ENCODE assay signal across 2 cellular contexts in the genomic region with DNA sequence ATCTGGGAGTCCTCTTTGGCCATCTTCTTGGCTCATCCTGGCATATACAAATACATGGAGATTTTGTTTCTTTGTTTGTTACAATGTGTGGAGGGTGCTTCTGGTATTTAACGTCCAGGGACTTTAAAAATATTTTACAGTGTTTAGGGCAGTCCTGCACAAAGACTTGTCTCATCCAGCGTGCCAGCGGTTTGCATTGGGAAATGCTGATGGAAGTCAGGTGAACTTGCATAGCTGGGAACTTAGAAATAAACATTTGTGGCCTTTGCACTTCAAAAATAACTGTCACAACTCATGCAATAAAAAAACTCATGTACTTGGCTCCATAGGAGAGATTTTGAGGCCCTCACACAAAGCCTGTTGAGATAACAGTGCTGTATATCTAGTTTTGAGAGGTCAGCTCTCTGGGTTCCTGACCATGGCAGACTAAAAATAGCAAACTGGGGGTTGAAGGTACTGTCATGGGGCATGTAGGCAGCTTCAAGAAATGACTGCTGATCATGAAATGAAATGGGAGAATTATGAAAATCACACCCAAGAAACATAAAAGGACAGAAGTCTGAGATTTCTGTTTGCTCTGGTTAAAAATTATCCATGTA.
TF ChIP-seq lines count a peak whose summit lies in the region.

No MANE protein-coding gene starts in this region.

TF ChIP-seq in K562, 482 proteins besides CTCF, POLR2A, EP300 and RAD21 (continues in another document):
- TF ChIP-seq ZNF584 (CRISPR knock-in tag; IDR thresholded peaks at IDR 0.05; ENCODE audit: low read depth) = no peak
- TF ChIP-seq NFRKB (IDR thresholded peaks at IDR 0.05; ENCODE audit: low read depth) = no peak
- TF ChIP-seq TCFL5 (CRISPR knock-in tag; conservative IDR thresholded peaks at IDR 0.05) = no peak
- TF ChIP-seq MEF2A (IDR thresholded peaks at IDR 0.05; ENCODE audit: control insufficient read depth, low read depth, low read length) = peak; percentile 79; the same call in 1 of the 2 replicates
- no peak for TF ChIP-seq MECOM (CRISPR knock-in tag; IDR thresholded peaks at IDR 0.05)
- TF ChIP-seq SREBF2 (CRISPR knock-in tag; IDR thresholded peaks at IDR 0.05) = no peak
- no peak for TF ChIP-seq CREM (IDR thresholded peaks at IDR 0.05; ENCODE audit: low read depth)
- no peak for TF ChIP-seq NR1H2 (CRISPR knock-in tag; IDR thresholded peaks at IDR 0.05)
- TF ChIP-seq, protein P1, sequence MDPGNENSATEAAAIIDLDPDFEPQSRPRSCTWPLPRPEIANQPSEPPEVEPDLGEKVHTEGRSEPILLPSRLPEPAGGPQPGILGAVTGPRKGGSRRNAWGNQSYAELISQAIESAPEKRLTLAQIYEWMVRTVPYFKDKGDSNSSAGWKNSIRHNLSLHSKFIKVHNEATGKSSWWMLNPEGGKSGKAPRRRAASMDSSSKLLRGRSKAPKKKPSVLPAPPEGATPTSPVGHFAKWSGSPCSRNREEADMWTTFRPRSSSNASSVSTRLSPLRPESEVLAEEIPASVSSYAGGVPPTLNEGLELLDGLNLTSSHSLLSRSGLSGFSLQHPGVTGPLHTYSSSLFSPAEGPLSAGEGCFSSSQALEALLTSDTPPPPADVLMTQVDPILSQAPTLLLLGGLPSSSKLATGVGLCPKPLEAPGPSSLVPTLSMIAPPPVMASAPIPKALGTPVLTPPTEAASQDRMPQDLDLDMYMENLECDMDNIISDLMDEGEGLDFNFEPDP (CRISPR knock-in tag; IDR thresholded peaks at IDR 0.05) = no peak
- TF ChIP-seq CCNT2 (IDR thresholded peaks at IDR 0.05; ENCODE audit: borderline replicate concordance, extremely low read depth, insufficient read length, low read depth, low read length) = no peak
- TF ChIP-seq ILF3 (IDR thresholded peaks at IDR 0.05; ENCODE audit: borderline replicate concordance) = no peak
- TF ChIP-seq SRSF9 (IDR thresholded peaks at IDR 0.05; ENCODE audit: borderline replicate concordance, low read depth, low read length) = no peak
- TF ChIP-seq ZSCAN29 (IDR thresholded peaks at IDR 0.05) = no peak
- TF ChIP-seq CBX3 (IDR thresholded peaks at IDR 0.05; ENCODE audit: borderline replicate concordance in 1 of 2, low read length in 2 of 2) = no peak
- TF ChIP-seq CREB1 (IDR thresholded peaks at IDR 0.05) = no peak
- no peak for TF ChIP-seq CREB1 (CRISPR knock-in tag; IDR thresholded peaks at IDR 0.05)
- TF ChIP-seq ZNF124 (CRISPR knock-in tag; IDR thresholded peaks at IDR 0.05) = no peak
- peak; percentile 75 for TF ChIP-seq MEF2D (tag; conservative IDR thresholded peaks at IDR 0.05; ENCODE audit: low read depth)
- TF ChIP-seq ZNF75A (CRISPR knock-in tag; IDR thresholded peaks at IDR 0.05) = no peak
- TF ChIP-seq, protein P2, sequence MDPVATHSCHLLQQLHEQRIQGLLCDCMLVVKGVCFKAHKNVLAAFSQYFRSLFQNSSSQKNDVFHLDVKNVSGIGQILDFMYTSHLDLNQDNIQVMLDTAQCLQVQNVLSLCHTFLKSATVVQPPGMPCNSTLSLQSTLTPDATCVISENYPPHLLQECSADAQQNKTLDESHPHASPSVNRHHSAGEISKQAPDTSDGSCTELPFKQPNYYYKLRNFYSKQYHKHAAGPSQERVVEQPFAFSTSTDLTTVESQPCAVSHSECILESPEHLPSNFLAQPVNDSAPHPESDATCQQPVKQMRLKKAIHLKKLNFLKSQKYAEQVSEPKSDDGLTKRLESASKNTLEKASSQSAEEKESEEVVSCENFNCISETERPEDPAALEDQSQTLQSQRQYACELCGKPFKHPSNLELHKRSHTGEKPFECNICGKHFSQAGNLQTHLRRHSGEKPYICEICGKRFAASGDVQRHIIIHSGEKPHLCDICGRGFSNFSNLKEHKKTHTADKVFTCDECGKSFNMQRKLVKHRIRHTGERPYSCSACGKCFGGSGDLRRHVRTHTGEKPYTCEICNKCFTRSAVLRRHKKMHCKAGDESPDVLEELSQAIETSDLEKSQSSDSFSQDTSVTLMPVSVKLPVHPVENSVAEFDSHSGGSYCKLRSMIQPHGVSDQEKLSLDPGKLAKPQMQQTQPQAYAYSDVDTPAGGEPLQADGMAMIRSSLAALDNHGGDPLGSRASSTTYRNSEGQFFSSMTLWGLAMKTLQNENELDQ (CRISPR knock-in tag; IDR thresholded peaks at IDR 0.05; ENCODE audit: borderline replicate concordance) = no peak
- TF ChIP-seq ZNF589 (CRISPR knock-in tag; IDR thresholded peaks at IDR 0.05; ENCODE audit: low read depth) = no peak
- TF ChIP-seq FIP1L1 (IDR thresholded peaks at IDR 0.05; ENCODE audit: low read depth, low read length, poor library complexity, severe bottlenecking) = no peak
- no peak for TF ChIP-seq DMBX1 (CRISPR knock-in tag; IDR thresholded peaks at IDR 0.05; ENCODE audit: borderline replicate concordance)
- TF ChIP-seq DNMT1 (IDR thresholded peaks at IDR 0.05) = no peak
- no peak for TF ChIP-seq ZNF695 (CRISPR knock-in tag; IDR thresholded peaks at IDR 0.05)
- TF ChIP-seq ZNF354B (CRISPR knock-in tag; IDR thresholded peaks at IDR 0.05) = no peak
- TF ChIP-seq, protein P3, sequence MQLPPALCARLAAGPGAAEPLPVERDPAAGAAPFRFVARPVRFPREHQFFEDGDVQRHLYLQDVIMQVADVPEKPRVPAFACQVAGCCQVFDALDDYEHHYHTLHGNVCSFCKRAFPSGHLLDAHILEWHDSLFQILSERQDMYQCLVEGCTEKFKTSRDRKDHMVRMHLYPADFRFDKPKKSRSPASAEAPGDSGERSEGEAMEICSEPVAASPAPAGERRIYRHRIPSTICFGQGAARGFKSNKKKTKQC (CRISPR knock-in tag; IDR thresholded peaks at IDR 0.05) = no peak
- TF ChIP-seq NBN (IDR thresholded peaks at IDR 0.05; ENCODE audit: low read depth) = no peak
- TF ChIP-seq, protein P4, sequence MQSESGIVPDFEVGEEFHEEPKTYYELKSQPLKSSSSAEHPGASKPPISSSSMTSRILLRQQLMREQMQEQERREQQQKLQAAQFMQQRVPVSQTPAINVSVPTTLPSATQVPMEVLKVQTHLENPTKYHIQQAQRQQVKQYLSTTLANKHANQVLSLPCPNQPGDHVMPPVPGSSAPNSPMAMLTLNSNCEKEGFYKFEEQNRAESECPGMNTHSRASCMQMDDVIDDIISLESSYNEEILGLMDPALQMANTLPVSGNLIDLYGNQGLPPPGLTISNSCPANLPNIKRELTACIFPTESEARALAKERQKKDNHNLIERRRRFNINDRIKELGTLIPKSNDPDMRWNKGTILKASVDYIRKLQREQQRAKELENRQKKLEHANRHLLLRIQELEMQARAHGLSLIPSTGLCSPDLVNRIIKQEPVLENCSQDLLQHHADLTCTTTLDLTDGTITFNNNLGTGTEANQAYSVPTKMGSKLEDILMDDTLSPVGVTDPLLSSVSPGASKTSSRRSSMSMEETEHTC (IDR thresholded peaks at IDR 0.05) = no peak
- TF ChIP-seq BCL6 (CRISPR knock-in tag; IDR thresholded peaks at IDR 0.05) = no peak

TF ChIP-seq in GM12891, 5 proteins besides CTCF, POLR2A, EP300 and RAD21:
- no peak for TF ChIP-seq TAF1 (IDR thresholded peaks at IDR 0.05; ENCODE audit: low read depth, low read length)
- no peak for TF ChIP-seq SPI1 (IDR thresholded peaks at IDR 0.05; ENCODE audit: low read depth, low read length)
- no peak for TF ChIP-seq PAX5 (IDR thresholded peaks at IDR 0.05; ENCODE audit: insufficient read depth, low read length, severe bottlenecking)
- TF ChIP-seq POLR2AphosphoS5 (IDR thresholded peaks at IDR 0.05; ENCODE audit: low read depth, low read length) = no peak
- TF ChIP-seq POU2F2 (IDR thresholded peaks at IDR 0.05; ENCODE audit: low read depth, low read length) = no peak
